Comparison of ENCODE assay signal across 2 cellular contexts in genomic region chr12:130589391-130590317, GRCh38.
TF ChIP-seq lines count a peak whose summit lies in the region.

No MANE protein-coding gene starts in this region.

TF ChIP-seq in GM12878, 131 proteins besides CTCF, POLR2A, EP300 and RAD21 (continued from another document):
- TF ChIP-seq, protein P1, sequence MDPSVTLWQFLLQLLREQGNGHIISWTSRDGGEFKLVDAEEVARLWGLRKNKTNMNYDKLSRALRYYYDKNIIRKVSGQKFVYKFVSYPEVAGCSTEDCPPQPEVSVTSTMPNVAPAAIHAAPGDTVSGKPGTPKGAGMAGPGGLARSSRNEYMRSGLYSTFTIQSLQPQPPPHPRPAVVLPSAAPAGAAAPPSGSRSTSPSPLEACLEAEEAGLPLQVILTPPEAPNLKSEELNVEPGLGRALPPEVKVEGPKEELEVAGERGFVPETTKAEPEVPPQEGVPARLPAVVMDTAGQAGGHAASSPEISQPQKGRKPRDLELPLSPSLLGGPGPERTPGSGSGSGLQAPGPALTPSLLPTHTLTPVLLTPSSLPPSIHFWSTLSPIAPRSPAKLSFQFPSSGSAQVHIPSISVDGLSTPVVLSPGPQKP (IDR thresholded peaks at IDR 0.05; ENCODE audit: low read depth, low read length), result no peak
- TF ChIP-seq MXI1 (IDR thresholded peaks at IDR 0.05; ENCODE audit: low read depth, low read length) (no peak), RFX5 (IDR thresholded peaks at IDR 0.05; ENCODE audit: low read depth, low read length) (no peak), BACH1 (IDR thresholded peaks at IDR 0.05; ENCODE audit: borderline replicate concordance) (no peak), ATF3 (IDR thresholded peaks at IDR 0.05; ENCODE audit: borderline replicate concordance, extremely low read depth, low read depth, low read length) (no peak), YY1 (IDR thresholded peaks at IDR 0.05; ENCODE audit: low read depth, low read length) (no peak), BHLHE40 (IDR thresholded peaks at IDR 0.05; ENCODE audit: borderline replicate concordance in 1 of 2, low read depth in 2 of 2, low read length in 1 of 2) (0 out of 4 replicates have a peak, but pooled peaks of 1 of the 2 experiments have one; percentile 23), ZNF687 (IDR thresholded peaks at IDR 0.05) (peak; percentile 68; the same call in 1 of the 2 replicates), IKZF1 (conservative IDR thresholded peaks at IDR 0.05) (peak; percentile 48), SREBF2 (IDR thresholded peaks at IDR 0.05; ENCODE audit: low read length) (no peak), RUNX3 (IDR thresholded peaks at IDR 0.05; ENCODE audit: low read length) (peak; percentile 33; the same call in 1 of the 2 replicates)
- TF ChIP-seq, protein P2, sequence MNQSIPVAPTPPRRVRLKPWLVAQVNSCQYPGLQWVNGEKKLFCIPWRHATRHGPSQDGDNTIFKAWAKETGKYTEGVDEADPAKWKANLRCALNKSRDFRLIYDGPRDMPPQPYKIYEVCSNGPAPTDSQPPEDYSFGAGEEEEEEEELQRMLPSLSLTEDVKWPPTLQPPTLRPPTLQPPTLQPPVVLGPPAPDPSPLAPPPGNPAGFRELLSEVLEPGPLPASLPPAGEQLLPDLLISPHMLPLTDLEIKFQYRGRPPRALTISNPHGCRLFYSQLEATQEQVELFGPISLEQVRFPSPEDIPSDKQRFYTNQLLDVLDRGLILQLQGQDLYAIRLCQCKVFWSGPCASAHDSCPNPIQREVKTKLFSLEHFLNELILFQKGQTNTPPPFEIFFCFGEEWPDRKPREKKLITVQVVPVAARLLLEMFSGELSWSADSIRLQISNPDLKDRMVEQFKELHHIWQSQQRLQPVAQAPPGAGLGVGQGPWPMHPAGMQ (IDR thresholded peaks at IDR 0.05; ENCODE audit: borderline replicate concordance), result no peak

TF ChIP-seq in HepG2, 621 proteins besides CTCF, POLR2A, EP300 and RAD21 (continued from another document):
- TF ChIP-seq, protein P3, sequence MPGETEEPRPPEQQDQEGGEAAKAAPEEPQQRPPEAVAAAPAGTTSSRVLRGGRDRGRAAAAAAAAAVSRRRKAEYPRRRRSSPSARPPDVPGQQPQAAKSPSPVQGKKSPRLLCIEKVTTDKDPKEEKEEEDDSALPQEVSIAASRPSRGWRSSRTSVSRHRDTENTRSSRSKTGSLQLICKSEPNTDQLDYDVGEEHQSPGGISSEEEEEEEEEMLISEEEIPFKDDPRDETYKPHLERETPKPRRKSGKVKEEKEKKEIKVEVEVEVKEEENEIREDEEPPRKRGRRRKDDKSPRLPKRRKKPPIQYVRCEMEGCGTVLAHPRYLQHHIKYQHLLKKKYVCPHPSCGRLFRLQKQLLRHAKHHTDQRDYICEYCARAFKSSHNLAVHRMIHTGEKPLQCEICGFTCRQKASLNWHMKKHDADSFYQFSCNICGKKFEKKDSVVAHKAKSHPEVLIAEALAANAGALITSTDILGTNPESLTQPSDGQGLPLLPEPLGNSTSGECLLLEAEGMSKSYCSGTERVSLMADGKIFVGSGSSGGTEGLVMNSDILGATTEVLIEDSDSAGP (CRISPR knock-in tag; IDR thresholded peaks at IDR 0.05; ENCODE audit: borderline replicate concordance), result no peak
